Comparison of ENCODE assay signal across 16 cellular contexts in the genomic region with DNA sequence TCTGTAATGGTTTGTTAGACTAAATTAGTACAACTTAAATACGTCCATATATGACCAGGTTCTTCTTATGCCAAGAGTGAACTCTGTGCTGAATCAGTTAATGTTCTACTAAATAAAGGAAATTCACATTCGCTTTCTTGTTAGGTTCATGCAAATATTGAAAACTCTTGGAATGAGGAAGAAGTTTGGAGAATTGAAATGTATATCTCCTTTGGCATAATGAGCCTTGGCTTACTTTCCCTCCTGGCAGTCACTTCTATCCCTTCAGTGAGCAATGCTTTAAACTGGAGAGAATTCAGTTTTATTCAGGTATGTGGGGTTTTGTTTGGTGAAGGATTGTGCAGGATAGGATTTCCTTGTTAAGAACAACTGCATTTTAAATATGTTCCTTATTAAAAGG. TPM values are rescaled to one million over a fixed set of nuclear protein-coding genes. Genes with fewer than 3 reads are reported as not detected.
A peak's percentile ranks its signal among the peaks of the same experiment; 100 is the strongest.
DNase-seq lines count a peak whose midpoint lies in the region; ATAC-seq, FAIRE-seq and TF ChIP-seq lines count a peak whose summit lies in the region.
"Had no signal": no experiment of that assay in that cellular context is flagged by ENCODE, and none has a peak within 500 bp of the region (broad histone marks: within the 10 kb centered on the region; RNA-seq: fewer than 3 reads in every experiment).

No MANE protein-coding gene starts in this region.

- peaks cover 35% of the 10 kb centered on the region for H3K36me3 Mint-ChIP-seq in Calu3 (ENCODE audit: insufficient read depth, unreplicated experiment)
- peaks cover 3% of the 10 kb centered on the region; the same call in 1 of the 2 replicates for H3K36me3 Mint-ChIP-seq in WTC11
- H3K36me3 Mint-ChIP-seq: CD4-positive, CD25-positive, alpha-beta regulatory T cell had no signal

- no peaks in the 10 kb centered on the region for H3K27me3 Mint-ChIP-seq in Calu3 (ENCODE audit: unreplicated experiment)
- no peaks in the 10 kb centered on the region for H3K27me3 Mint-ChIP-seq in WTC11 (ENCODE audit: low read depth)

- no peaks in the 10 kb centered on the region for H3K9me3 ChIP-seq in small intestine (ENCODE audit: control insufficient read depth, low read depth)

- H3K4me1 ChIP-seq in small intestine (ENCODE audit: control insufficient read depth in 2 of 2, insufficient read depth in 1 of 2, low read depth in 1 of 2, low read length in 1 of 2), result peaks cover 0 to 2% of the 10 kb centered on the region in 2 donors

- intact Hi-C loops in Calu3 (cut with micrococcal nuclease; ENCODE audit: unreplicated experiment) (loop anchor here (2.0 to 5.0 kb wide), 2 partner anchors 17 to 72 kb away; no protein-coding TSS in a partner anchor), left colon (cut with DNase I, micrococcal nuclease) (no loop called here)

- ATAC-seq in WTC11 (no peak), left colon (peak; percentile 89), HG03280 (IDR thresholded peaks at IDR 0.05; ENCODE audit: unreplicated experiment) (no peak)
- ATAC-seq: K562, Right ventricle myocardium inferior had no signal

- H3K36me3 ChIP-seq in small intestine (ENCODE audit: control insufficient read depth in 2 of 2, insufficient read depth in 2 of 2, low read length in 2 of 2), result no peaks in the 10 kb centered on the region

- 17 to 62% (median 21%) methylated on average over 2 of the region's 2 CpGs for WGBS in small intestine, 3 donors

- BruUV-seq in Calu3 (replicated peaks; lab: Mats Ljungman, UMichigan), result no TSS peak

- H3K27ac Mint-ChIP-seq in Calu3 (ENCODE audit: unreplicated experiment), result peak overlapping the region; percentile 96
- peak overlapping the region; percentile 24; the same call in 1 of the 2 replicates for H3K27ac Mint-ChIP-seq in WTC11
- H3K27ac Mint-ChIP-seq: CD4-positive, CD25-positive, alpha-beta regulatory T cell had no signal

- TF ChIP-seq CTCF in Calu3 (IDR thresholded peaks at IDR 0.05; ENCODE audit: unreplicated experiment), result no peak
- no peak for TF ChIP-seq CTCF in WTC11 (IDR thresholded peaks at IDR 0.05)

- DNase-seq in Calu3 (no peak), WTC11 (ENCODE audit: low spot score) (no peak), left colon (no peak), small intestine (peak; percentile 85), HCEC 1CT (no peak), KG1 (lab: John Stamatoyannopoulos, UW) (no peak), T-helper 9 cell (no peak)
- DNase-seq: CD4-positive, CD25-positive, alpha-beta regulatory T cell; H9; NCI-H1048; NCI-H1436 treated with DMSO at 0.1 percent for 48 hours; NCI-H2029 treated with DMSO at 0.1 percent for 48 hours; NCI-H510A had no signal

- H3K27me3 ChIP-seq in small intestine (ENCODE audit: control insufficient read depth in 2 of 2, insufficient read depth in 2 of 2, low read length in 2 of 2), result no peaks in the 10 kb centered on the region

- POLR2A ChIA-PET in WTC11 (lab: Charles Lee), result no interaction called here

- H3K27ac ChIP-seq in small intestine (ENCODE audit: low read depth in 1 of 2, low read length in 1 of 2), result peak overlapping the region; percentile 27 to 68

- FAIRE-seq in small intestine (lab: Jason Lieb, UNC), result peak; percentile 55
- FAIRE-seq: K562 had no signal

- CTCF ChIA-PET in Calu3 (lab: Charles Lee), result interaction anchor here (0.9 to 1.0 kb wide), 2 partner anchors 18 kb away, joined by 3 to 4 read pairs; partner anchors contain the start of gene STEAP2
- CTCF ChIA-PET in WTC11 (lab: Charles Lee), result no interaction called here

- H3K4me3 Mint-ChIP-seq in Calu3 (ENCODE audit: low read depth, unreplicated experiment) (peak overlapping the region; percentile 66), WTC11 (no peak overlapping the region)
- H3K4me3 Mint-ChIP-seq: CD4-positive, CD25-positive, alpha-beta regulatory T cell; H9 had no signal

- H3K4me3 ChIP-seq in small intestine (ENCODE audit: low read depth in 1 of 2, low read length in 2 of 2), result peak overlapping the region in 1 of 2 donors; percentile 38
- H3K4me3 ChIP-seq: K562 had no signal

- H3K4me1 Mint-ChIP-seq in Calu3 (ENCODE audit: low read depth, unreplicated experiment) (peaks cover 26% of the 10 kb centered on the region), WTC11 (peaks cover 17% of the 10 kb centered on the region)
- H3K4me1 Mint-ChIP-seq: CD4-positive, CD25-positive, alpha-beta regulatory T cell had no signal

- H3K9me3 Mint-ChIP-seq in Calu3 (ENCODE audit: low read depth, unreplicated experiment) (no peaks in the 10 kb centered on the region), WTC11 (no peaks in the 10 kb centered on the region)
- H3K9me3 Mint-ChIP-seq: CD4-positive, CD25-positive, alpha-beta regulatory T cell; H9 had no signal

TF ChIP-seq in WTC11, 78 proteins besides CTCF, POLR2A, EP300 and RAD21:
- TF ChIP-seq NFYB (CRISPR knock-in tag; conservative IDR thresholded peaks at IDR 0.05; ENCODE audit: low read depth) (no peak), FOXK1 (CRISPR knock-in tag; IDR thresholded peaks at IDR 0.05) (no peak), ZNF423 (CRISPR knock-in tag; IDR thresholded peaks at IDR 0.05) (no peak), ESRRA (CRISPR knock-in tag; IDR thresholded peaks at IDR 0.05; ENCODE audit: borderline replicate concordance) (no peak), OVOL2 (CRISPR knock-in tag; IDR thresholded peaks at IDR 0.05; ENCODE audit: borderline replicate concordance) (no peak), HMGA2 (CRISPR knock-in tag; IDR thresholded peaks at IDR 0.05) (no peak), GTF2I (CRISPR knock-in tag; conservative IDR thresholded peaks at IDR 0.05) (no peak), ZBTB21 (CRISPR knock-in tag; IDR thresholded peaks at IDR 0.05; ENCODE audit: borderline replicate concordance) (no peak), IRF1 (CRISPR knock-in tag; IDR thresholded peaks at IDR 0.05) (no peak), CBFB (CRISPR knock-in tag; IDR thresholded peaks at IDR 0.05; ENCODE audit: low read depth) (no peak), SOX15 (CRISPR knock-in tag; IDR thresholded peaks at IDR 0.05) (no peak), NR3C1 (CRISPR knock-in tag; conservative IDR thresholded peaks at IDR 0.05; ENCODE audit: low read depth) (no peak), PRRX2 (CRISPR knock-in tag; IDR thresholded peaks at IDR 0.05) (no peak), SMAD4 (CRISPR knock-in tag; IDR thresholded peaks at IDR 0.05) (no peak), E2F4 (CRISPR knock-in tag; IDR thresholded peaks at IDR 0.05; ENCODE audit: borderline replicate concordance, low read depth) (no peak)
- TF ChIP-seq, protein P1, sequence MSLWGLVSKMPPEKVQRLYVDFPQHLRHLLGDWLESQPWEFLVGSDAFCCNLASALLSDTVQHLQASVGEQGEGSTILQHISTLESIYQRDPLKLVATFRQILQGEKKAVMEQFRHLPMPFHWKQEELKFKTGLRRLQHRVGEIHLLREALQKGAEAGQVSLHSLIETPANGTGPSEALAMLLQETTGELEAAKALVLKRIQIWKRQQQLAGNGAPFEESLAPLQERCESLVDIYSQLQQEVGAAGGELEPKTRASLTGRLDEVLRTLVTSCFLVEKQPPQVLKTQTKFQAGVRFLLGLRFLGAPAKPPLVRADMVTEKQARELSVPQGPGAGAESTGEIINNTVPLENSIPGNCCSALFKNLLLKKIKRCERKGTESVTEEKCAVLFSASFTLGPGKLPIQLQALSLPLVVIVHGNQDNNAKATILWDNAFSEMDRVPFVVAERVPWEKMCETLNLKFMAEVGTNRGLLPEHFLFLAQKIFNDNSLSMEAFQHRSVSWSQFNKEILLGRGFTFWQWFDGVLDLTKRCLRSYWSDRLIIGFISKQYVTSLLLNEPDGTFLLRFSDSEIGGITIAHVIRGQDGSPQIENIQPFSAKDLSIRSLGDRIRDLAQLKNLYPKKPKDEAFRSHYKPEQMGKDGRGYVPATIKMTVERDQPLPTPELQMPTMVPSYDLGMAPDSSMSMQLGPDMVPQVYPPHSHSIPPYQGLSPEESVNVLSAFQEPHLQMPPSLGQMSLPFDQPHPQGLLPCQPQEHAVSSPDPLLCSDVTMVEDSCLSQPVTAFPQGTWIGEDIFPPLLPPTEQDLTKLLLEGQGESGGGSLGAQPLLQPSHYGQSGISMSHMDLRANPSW (CRISPR knock-in tag; conservative IDR thresholded peaks at IDR 0.05; ENCODE audit: low read depth), result no peak
- TF ChIP-seq, protein P2, sequence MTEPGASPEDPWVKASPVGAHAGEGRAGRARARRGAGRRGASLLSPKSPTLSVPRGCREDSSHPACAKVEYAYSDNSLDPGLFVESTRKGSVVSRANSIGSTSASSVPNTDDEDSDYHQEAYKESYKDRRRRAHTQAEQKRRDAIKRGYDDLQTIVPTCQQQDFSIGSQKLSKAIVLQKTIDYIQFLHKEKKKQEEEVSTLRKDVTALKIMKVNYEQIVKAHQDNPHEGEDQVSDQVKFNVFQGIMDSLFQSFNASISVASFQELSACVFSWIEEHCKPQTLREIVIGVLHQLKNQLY (CRISPR knock-in tag; IDR thresholded peaks at IDR 0.05), result no peak

RNA-seq across cellular contexts. Expression of gene CFAP69, which starts 15.2 kb away (rescaled TPM):
- 3.4 and 4.6 TPM in 2 replicates for total RNA-seq in Calu3 (2022)
- 2.7 to 3.4 TPM (median 3.3 TPM) in 3 replicates for total RNA-seq in WTC11 (2021)
- 1 to 10 TPM; 3.5 to 5.9 TPM for total RNA-seq in left colon
- polyA plus RNA-seq in small intestine, result 1 to 10 TPM; 1.0 to 4.9 (median 3.8) TPM
- total RNA-seq: CD4-positive, CD25-positive, alpha-beta regulatory T cell had no signal
- polyA plus RNA-seq: CD4-positive, CD25-positive, alpha-beta regulatory T cell had no signal

RNA-seq across cellular contexts. Expression of gene STEAP2, which starts 18.2 kb away (rescaled TPM):
- total RNA-seq in Calu3 (2022) (38.5 and 38.7 TPM in 2 replicates), WTC11 (2021) (13.4 to 17.3 TPM (median 17.0 TPM) in 3 replicates), left colon (10 to 100 TPM; 16.2 to 25.2 TPM)
- 1 to 10 TPM; 2.2 to 6.8 (median 2.2) TPM for polyA plus RNA-seq in small intestine
- total RNA-seq: CD4-positive, CD25-positive, alpha-beta regulatory T cell had no signal
- polyA plus RNA-seq: CD4-positive, CD25-positive, alpha-beta regulatory T cell had no signal
